Comparison of ENCODE assay signal across 9 cellular contexts in the genomic region with DNA sequence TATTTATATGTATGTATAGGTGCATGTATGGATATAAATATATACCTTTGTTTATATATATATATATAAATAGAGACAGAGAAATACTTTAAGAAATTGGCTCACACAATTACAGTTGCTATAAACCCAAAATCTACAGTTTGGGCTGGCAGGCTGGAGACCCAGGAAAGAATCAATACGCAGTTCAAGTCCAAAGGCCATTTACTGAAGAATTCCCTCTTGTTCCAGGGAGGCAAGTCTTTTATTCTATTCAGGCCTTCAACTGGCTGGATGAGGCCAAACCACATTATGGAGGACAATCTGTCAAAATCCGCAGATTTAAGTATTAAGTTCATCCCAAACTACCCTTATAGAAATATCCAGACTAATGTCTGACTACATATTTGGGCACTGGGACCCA.
"Had no signal": no experiment of that assay in that cellular context is flagged by ENCODE, and none has a peak within 500 bp of the region (broad histone marks: within the 10 kb centered on the region; RNA-seq: fewer than 3 reads in every experiment).

No MANE protein-coding gene starts in this region.

- H3K4me3 Mint-ChIP-seq: GM23338, HFFc6 had no signal

- H3K4me3 ChIP-seq: GM23338, HAP-1, K562 had no signal

- H3K4me1 ChIP-seq: HAP-1 had no signal

- H3K4me2 ChIP-seq: GM23338 had no signal

- H2AFZ ChIP-seq: GM23338 had no signal

- H3K9me3 ChIP-seq: HAP-1 had no signal

- H3K36me3 ChIP-seq: HAP-1 had no signal

- FAIRE-seq: K562 had no signal

- H3K9me3 Mint-ChIP-seq: GM23338, HFFc6 had no signal

- H3K27ac Mint-ChIP-seq: GM23338, HFFc6 had no signal

- H3K27ac ChIP-seq: HL-60 had no signal

- DNase-seq: H7, HFFc6, IMR-90, KG1 had no signal

- ATAC-seq: GM23338, HCT116, K562 had no signal

- H3K4me1 Mint-ChIP-seq: GM23338 had no signal
